14 cellular contexts compared by ENCODE assay signal in genomic region chr2:88090446-88091283, GRCh38. TPM values are rescaled to one million over a fixed set of nuclear protein-coding genes. Genes with fewer than 3 reads are reported as not detected.
DNase-seq lines count a peak whose midpoint lies in the region; ATAC-seq and TF ChIP-seq lines count a peak whose summit lies in the region.
"Had no signal": no experiment of that assay in that cellular context is flagged by ENCODE, and none has a peak within 500 bp of the region (broad histone marks: within the 10 kb centered on the region; RNA-seq: fewer than 3 reads in every experiment).

No MANE protein-coding gene starts in this region.

- intact Hi-C loops in posterior cingulate gyrus (cut with DNase I): no loop called here

- H3K9me3 Mint-ChIP-seq in activated T-cell treated with anti-CD3 and anti-CD28 coated beads, Interleukin-2, amount 50 U/mL, for 72 hours: no peaks in the 10 kb centered on the region
- no peaks in the 10 kb centered on the region for H3K9me3 Mint-ChIP-seq in stimulated activated memory B cell treated with anti-CD40 and anti-IgM and Interleukin-4, amounts not matched to agents 10 μg/mL and 1 μg/mL and 100 μg/mL, for 72 hours
- no peaks in the 10 kb centered on the region; the same call in 1 of the 2 replicates for H3K9me3 Mint-ChIP-seq in WTC11
- H3K9me3 Mint-ChIP-seq: activated B cell treated with CpG ODN at 0.5 μM for 24 hours had no signal

- H3K4me3 Mint-ChIP-seq in activated T-cell treated with anti-CD3 and anti-CD28 coated beads, Interleukin-2, amount 50 U/mL, for 72 hours: peak overlapping the region; percentile 13 to 49
- H3K4me3 Mint-ChIP-seq in stimulated activated memory B cell treated with anti-CD40 and anti-IgM and Interleukin-4, amounts not matched to agents 10 μg/mL and 1 μg/mL and 100 μg/mL, for 72 hours: no peak overlapping the region
- no peak overlapping the region for H3K4me3 Mint-ChIP-seq in WTC11
- H3K4me3 Mint-ChIP-seq: activated B cell treated with CpG ODN at 0.5 μM for 24 hours had no signal

- no peak for TF ChIP-seq CTCF in WTC11 (IDR thresholded peaks at IDR 0.05)

- H3K36me3 Mint-ChIP-seq in activated T-cell treated with anti-CD3 and anti-CD28 coated beads, Interleukin-2, amount 50 U/mL, for 72 hours (ENCODE audit: insufficient read depth in 2 of 2): no peaks in the 10 kb centered on the region
- H3K36me3 Mint-ChIP-seq in stimulated activated memory B cell treated with anti-CD40 and anti-IgM and Interleukin-4, amounts not matched to agents 10 μg/mL and 1 μg/mL and 100 μg/mL, for 72 hours: no peaks in the 10 kb centered on the region
- H3K36me3 Mint-ChIP-seq in WTC11: no peaks in the 10 kb centered on the region

- H3K4me1 Mint-ChIP-seq in activated T-cell treated with anti-CD3 and anti-CD28 coated beads, Interleukin-2, amount 50 U/mL, for 72 hours (ENCODE audit: low read depth): peaks cover 17% of the 10 kb centered on the region
- H3K4me1 Mint-ChIP-seq in stimulated activated memory B cell treated with anti-CD40 and anti-IgM and Interleukin-4, amounts not matched to agents 10 μg/mL and 1 μg/mL and 100 μg/mL, for 72 hours: peaks cover 16% of the 10 kb centered on the region
- peaks cover 12% of the 10 kb centered on the region for H3K4me1 Mint-ChIP-seq in WTC11

- peak; percentile 63 for DNase-seq in activated CD8-positive, alpha-beta memory T cell treated with anti-CD3 and anti-CD28 coated beads, Interleukin-2, amount 50 U/mL, for 4 hours
- DNase-seq in activated CD8-positive, alpha-beta memory T cell treated with anti-CD3 and anti-CD28 coated beads for 24 hours: no peak
- DNase-seq in activated T-cell treated with anti-CD3 and anti-CD28 coated beads, Interleukin-2, amount 50 U/mL, for 72 hours: peak; percentile 15 to 29
- DNase-seq in posterior cingulate gyrus (peak in 7 of 10 donors; percentile 20 to 91 (median 67)), WTC11 (ENCODE audit: low spot score) (no peak), NCI-H1048 (lab: John Stamatoyannopoulos, UW) (no peak)
- DNase-seq: ACHN, activated B cell treated with CpG ODN at 0.5 μM for 24 hours, NCI-H446, testis had no signal

- no peaks in the 10 kb centered on the region for H3K27me3 Mint-ChIP-seq in activated T-cell treated with anti-CD3 and anti-CD28 coated beads, Interleukin-2, amount 50 U/mL, for 72 hours (ENCODE audit: low read depth)
- H3K27me3 Mint-ChIP-seq in stimulated activated memory B cell treated with anti-CD40 and anti-IgM and Interleukin-4, amounts not matched to agents 10 μg/mL and 1 μg/mL and 100 μg/mL, for 72 hours: no peaks in the 10 kb centered on the region
- H3K27me3 Mint-ChIP-seq in WTC11 (ENCODE audit: low read depth): no peaks in the 10 kb centered on the region
- H3K27me3 Mint-ChIP-seq: activated B cell treated with CpG ODN at 0.5 μM for 24 hours had no signal

- POLR2A ChIA-PET in WTC11 (lab: Charles Lee): interaction anchor here (0.6 kb wide), 1 partner anchor 370 kb away, joined by 11 read pairs; no protein-coding TSS in a partner anchor

- CTCF ChIA-PET in WTC11 (lab: Charles Lee): interaction anchor here (1.3 to 3.2 kb wide), 2 partner anchors 19 to 30 kb away, joined by 6 to 11 read pairs; no protein-coding TSS in a partner anchor

- peak; percentile 64 to 73 for ATAC-seq in activated T-cell treated with anti-CD3 and anti-CD28 coated beads, Interleukin-2, amount 50 U/mL, for 72 hours (replicated peaks in 1 of 2)
- ATAC-seq in stimulated activated memory B cell treated with anti-CD40 and anti-IgM and Interleukin-4, amounts not matched to agents 10 μg/mL and 1 μg/mL and 100 μg/mL, for 72 hours: no peak
- ATAC-seq in GM21717 (IDR thresholded peaks at IDR 0.05; ENCODE audit: unreplicated experiment): no peak
- no peak for ATAC-seq in WTC11
- ATAC-seq: sciatic nerve had no signal

- peak overlapping the region; percentile 81 for H3K27ac Mint-ChIP-seq in activated T-cell treated with anti-CD3 and anti-CD28 coated beads, Interleukin-2, amount 50 U/mL, for 72 hours
- H3K27ac Mint-ChIP-seq in stimulated activated memory B cell treated with anti-CD40 and anti-IgM and Interleukin-4, amounts not matched to agents 10 μg/mL and 1 μg/mL and 100 μg/mL, for 72 hours: peak overlapping the region; percentile 25
- no peak overlapping the region for H3K27ac Mint-ChIP-seq in WTC11
- H3K27ac Mint-ChIP-seq: activated B cell treated with CpG ODN at 0.5 μM for 24 hours had no signal

TF ChIP-seq in WTC11, 78 proteins besides CTCF, POLR2A, EP300 and RAD21 (continues in another document):
- no peak for TF ChIP-seq GTF2I (CRISPR knock-in tag; conservative IDR thresholded peaks at IDR 0.05)
- TF ChIP-seq, protein P1, sequence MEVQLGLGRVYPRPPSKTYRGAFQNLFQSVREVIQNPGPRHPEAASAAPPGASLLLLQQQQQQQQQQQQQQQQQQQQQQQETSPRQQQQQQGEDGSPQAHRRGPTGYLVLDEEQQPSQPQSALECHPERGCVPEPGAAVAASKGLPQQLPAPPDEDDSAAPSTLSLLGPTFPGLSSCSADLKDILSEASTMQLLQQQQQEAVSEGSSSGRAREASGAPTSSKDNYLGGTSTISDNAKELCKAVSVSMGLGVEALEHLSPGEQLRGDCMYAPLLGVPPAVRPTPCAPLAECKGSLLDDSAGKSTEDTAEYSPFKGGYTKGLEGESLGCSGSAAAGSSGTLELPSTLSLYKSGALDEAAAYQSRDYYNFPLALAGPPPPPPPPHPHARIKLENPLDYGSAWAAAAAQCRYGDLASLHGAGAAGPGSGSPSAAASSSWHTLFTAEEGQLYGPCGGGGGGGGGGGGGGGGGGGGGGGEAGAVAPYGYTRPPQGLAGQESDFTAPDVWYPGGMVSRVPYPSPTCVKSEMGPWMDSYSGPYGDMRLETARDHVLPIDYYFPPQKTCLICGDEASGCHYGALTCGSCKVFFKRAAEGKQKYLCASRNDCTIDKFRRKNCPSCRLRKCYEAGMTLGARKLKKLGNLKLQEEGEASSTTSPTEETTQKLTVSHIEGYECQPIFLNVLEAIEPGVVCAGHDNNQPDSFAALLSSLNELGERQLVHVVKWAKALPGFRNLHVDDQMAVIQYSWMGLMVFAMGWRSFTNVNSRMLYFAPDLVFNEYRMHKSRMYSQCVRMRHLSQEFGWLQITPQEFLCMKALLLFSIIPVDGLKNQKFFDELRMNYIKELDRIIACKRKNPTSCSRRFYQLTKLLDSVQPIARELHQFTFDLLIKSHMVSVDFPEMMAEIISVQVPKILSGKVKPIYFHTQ (CRISPR knock-in tag; IDR thresholded peaks at IDR 0.05): no peak
- TF ChIP-seq, protein P2, sequence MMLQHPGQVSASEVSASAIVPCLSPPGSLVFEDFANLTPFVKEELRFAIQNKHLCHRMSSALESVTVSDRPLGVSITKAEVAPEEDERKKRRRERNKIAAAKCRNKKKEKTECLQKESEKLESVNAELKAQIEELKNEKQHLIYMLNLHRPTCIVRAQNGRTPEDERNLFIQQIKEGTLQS (CRISPR knock-in tag; conservative IDR thresholded peaks at IDR 0.05): no peak
- no peak for TF ChIP-seq FOXP4 (CRISPR knock-in tag; IDR thresholded peaks at IDR 0.05)
- no peak for TF ChIP-seq MYBL2 (CRISPR knock-in tag; IDR thresholded peaks at IDR 0.05)
- TF ChIP-seq, protein P3, sequence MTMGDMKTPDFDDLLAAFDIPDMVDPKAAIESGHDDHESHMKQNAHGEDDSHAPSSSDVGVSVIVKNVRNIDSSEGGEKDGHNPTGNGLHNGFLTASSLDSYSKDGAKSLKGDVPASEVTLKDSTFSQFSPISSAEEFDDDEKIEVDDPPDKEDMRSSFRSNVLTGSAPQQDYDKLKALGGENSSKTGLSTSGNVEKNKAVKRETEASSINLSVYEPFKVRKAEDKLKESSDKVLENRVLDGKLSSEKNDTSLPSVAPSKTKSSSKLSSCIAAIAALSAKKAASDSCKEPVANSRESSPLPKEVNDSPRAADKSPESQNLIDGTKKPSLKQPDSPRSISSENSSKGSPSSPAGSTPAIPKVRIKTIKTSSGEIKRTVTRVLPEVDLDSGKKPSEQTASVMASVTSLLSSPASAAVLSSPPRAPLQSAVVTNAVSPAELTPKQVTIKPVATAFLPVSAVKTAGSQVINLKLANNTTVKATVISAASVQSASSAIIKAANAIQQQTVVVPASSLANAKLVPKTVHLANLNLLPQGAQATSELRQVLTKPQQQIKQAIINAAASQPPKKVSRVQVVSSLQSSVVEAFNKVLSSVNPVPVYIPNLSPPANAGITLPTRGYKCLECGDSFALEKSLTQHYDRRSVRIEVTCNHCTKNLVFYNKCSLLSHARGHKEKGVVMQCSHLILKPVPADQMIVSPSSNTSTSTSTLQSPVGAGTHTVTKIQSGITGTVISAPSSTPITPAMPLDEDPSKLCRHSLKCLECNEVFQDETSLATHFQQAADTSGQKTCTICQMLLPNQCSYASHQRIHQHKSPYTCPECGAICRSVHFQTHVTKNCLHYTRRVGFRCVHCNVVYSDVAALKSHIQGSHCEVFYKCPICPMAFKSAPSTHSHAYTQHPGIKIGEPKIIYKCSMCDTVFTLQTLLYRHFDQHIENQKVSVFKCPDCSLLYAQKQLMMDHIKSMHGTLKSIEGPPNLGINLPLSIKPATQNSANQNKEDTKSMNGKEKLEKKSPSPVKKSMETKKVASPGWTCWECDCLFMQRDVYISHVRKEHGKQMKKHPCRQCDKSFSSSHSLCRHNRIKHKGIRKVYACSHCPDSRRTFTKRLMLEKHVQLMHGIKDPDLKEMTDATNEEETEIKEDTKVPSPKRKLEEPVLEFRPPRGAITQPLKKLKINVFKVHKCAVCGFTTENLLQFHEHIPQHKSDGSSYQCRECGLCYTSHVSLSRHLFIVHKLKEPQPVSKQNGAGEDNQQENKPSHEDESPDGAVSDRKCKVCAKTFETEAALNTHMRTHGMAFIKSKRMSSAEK (CRISPR knock-in tag; IDR thresholded peaks at IDR 0.05; ENCODE audit: borderline replicate concordance): no peak

RNA-seq across cellular contexts. Expression of gene SMYD1, which starts 23.0 kb away (rescaled TPM):
- not detected for total RNA-seq in activated T-cell treated with anti-CD3 and anti-CD28 coated beads, Interleukin-2, amount 50 U/mL, for 72 hours
- total RNA-seq in WTC11 (2021): not detected in 3 replicates
- total RNA-seq: activated B cell treated with CpG ODN at 0.5 μM for 24 hours, Daoy had no signal

RNA-seq across cellular contexts. Expression of gene KRCC1, which starts 35.1 kb away (rescaled TPM):
- 10 to 100 TPM; 12.8 to 13.2 TPM for total RNA-seq in activated T-cell treated with anti-CD3 and anti-CD28 coated beads, Interleukin-2, amount 50 U/mL, for 72 hours
- total RNA-seq in WTC11 (2021): 7.6 to 9.6 TPM (median 9.3 TPM) in 3 replicates

RNA-seq across cellular contexts. Expression of gene FABP1, which starts 37.2 kb away (rescaled TPM):
- total RNA-seq in activated T-cell treated with anti-CD3 and anti-CD28 coated beads, Interleukin-2, amount 50 U/mL, for 72 hours: not detected
- 0.39 to 1.1 TPM (median 0.46 TPM) in 3 replicates for total RNA-seq in WTC11 (2021)
- total RNA-seq: activated B cell treated with CpG ODN at 0.5 μM for 24 hours, Daoy, sciatic nerve had no signal

Comparison
In these comparisons a context has a peak if more than half of its experiments do, and no peak if none do; other contexts are left out.
1. DNase-seq: peak in activated CD8-positive, alpha-beta memory T cell treated with anti-CD3 and anti-CD28 coated beads, Interleukin-2, amount 50 U/mL, for 4 hours (single experiment), activated T-cell treated with anti-CD3 and anti-CD28 coated beads, Interleukin-2, amount 50 U/mL, for 72 hours (2 of 2) and posterior cingulate gyrus (7 of 10); none in activated CD8-positive, alpha-beta memory T cell treated with anti-CD3 and anti-CD28 coated beads for 24 hours (single experiment), WTC11 (single experiment) and NCI-H1048 (single experiment).
2. ATAC-seq: peak in activated T-cell treated with anti-CD3 and anti-CD28 coated beads, Interleukin-2, amount 50 U/mL, for 72 hours (2 of 2); none in stimulated activated memory B cell treated with anti-CD40 and anti-IgM and Interleukin-4, amounts not matched to agents 10 μg/mL and 1 μg/mL and 100 μg/mL, for 72 hours (single experiment), GM21717 (single experiment) and WTC11 (single experiment).
3. H3K4me3 Mint-ChIP-seq: peak in activated T-cell treated with anti-CD3 and anti-CD28 coated beads, Interleukin-2, amount 50 U/mL, for 72 hours (2 of 2); none in stimulated activated memory B cell treated with anti-CD40 and anti-IgM and Interleukin-4, amounts not matched to agents 10 μg/mL and 1 μg/mL and 100 μg/mL, for 72 hours (single experiment) and WTC11 (single experiment).